Comparison of ENCODE assay signal across 21 cellular contexts in the genomic region with DNA sequence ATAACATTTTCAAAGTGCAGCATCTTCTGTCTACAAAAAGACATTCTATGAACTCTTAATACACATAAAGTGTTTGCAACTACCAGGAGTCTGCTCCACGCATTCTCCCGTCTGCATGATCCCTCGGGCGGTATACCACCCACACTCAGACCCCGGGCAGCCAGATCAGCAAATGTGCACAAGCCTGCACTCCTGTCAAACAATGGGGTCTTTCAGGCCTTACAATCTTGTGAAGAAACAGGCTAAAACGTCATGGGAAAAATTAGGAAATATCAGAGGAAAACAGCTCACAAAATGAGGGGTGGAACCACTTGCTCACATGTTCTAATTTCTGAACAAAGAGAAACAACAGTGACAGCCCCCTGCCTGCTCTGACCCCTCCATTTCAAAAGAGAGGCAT.
DNase-seq lines count a peak whose midpoint lies in the region; ATAC-seq and TF ChIP-seq lines count a peak whose summit lies in the region.
"Had no signal": no experiment of that assay in that cellular context is flagged by ENCODE, and none has a peak within 500 bp of the region (broad histone marks: within the 10 kb centered on the region; RNA-seq: fewer than 3 reads in every experiment).

No MANE protein-coding gene starts in this region.

- no peak for ATAC-seq in activated T-cell treated with anti-CD3 and anti-CD28 coated beads, Interleukin-2, amount 50 U/mL, for 4 hours
- no peak for ATAC-seq in activated naive CD8-positive, alpha-beta T cell treated with anti-CD3 and anti-CD28 coated beads, Interleukin-2, amount 50 U/mL, for 24 hours
- no peak for ATAC-seq in HG02678 (IDR thresholded peaks at IDR 0.05; ENCODE audit: unreplicated experiment)

- H3K4me3 ChIP-seq in spleen (no peak overlapping the region), ascending aorta (no peak overlapping the region)
- H3K4me3 ChIP-seq: esophagus squamous epithelium, GM23248, thoracic aorta had no signal

- H3K27ac ChIP-seq in spleen: no peak overlapping the region
- no peak overlapping the region for H3K27ac ChIP-seq in ascending aorta
- H3K27ac ChIP-seq: C4-2B, esophagus squamous epithelium, GM23248, thoracic aorta had no signal

- TF ChIP-seq CTCF in spleen (IDR thresholded peaks at IDR 0.05 in 8 of 11, conservative IDR thresholded peaks at IDR 0.05 in 3 of 11) (no peak), ascending aorta (IDR thresholded peaks at IDR 0.05) (no peak)

- H3K36me3 ChIP-seq in spleen: peaks cover 0 to 8% (median 0%) of the 10 kb centered on the region in 6 donors
- no peaks in the 10 kb centered on the region for H3K36me3 ChIP-seq in ascending aorta
- H3K36me3 ChIP-seq: esophagus squamous epithelium, thoracic aorta had no signal

- intact Hi-C loops in spleen (cut with DNase I; ENCODE audit: low total_unique reads): no loop called here
- intact Hi-C loops in ascending aorta (cut with DNase I): no loop called here

- no peaks in the 10 kb centered on the region for H3K27me3 Mint-ChIP-seq in activated T-cell treated with anti-CD3 and anti-CD28 coated beads, Interleukin-2, amount 50 U/mL, for 24 hours
- H3K27me3 Mint-ChIP-seq in activated T-cell treated with anti-CD3 and anti-CD28 coated beads, Interleukin-2, amount 50 U/mL, for 4 hours (ENCODE audit: low read depth): no peaks in the 10 kb centered on the region
- no peaks in the 10 kb centered on the region for H3K27me3 Mint-ChIP-seq in activated naive CD8-positive, alpha-beta T cell treated with anti-CD3 and anti-CD28 coated beads, Interleukin-2, amount 50 U/mL, for 24 hours

- H3K27ac Mint-ChIP-seq in activated T-cell treated with anti-CD3 and anti-CD28 coated beads, Interleukin-2, amount 50 U/mL, for 24 hours: peak overlapping the region; percentile 76
- H3K27ac Mint-ChIP-seq in activated naive CD8-positive, alpha-beta T cell treated with anti-CD3 and anti-CD28 coated beads, Interleukin-2, amount 50 U/mL, for 24 hours: peak overlapping the region; percentile 73

- H3K36me3 Mint-ChIP-seq in activated T-cell treated with anti-CD3 and anti-CD28 coated beads, Interleukin-2, amount 50 U/mL, for 24 hours (ENCODE audit: low read depth): peaks cover 95% of the 10 kb centered on the region
- H3K36me3 Mint-ChIP-seq in activated T-cell treated with anti-CD3 and anti-CD28 coated beads, Interleukin-2, amount 50 U/mL, for 4 hours (ENCODE audit: insufficient read depth): peaks cover 43% of the 10 kb centered on the region
- H3K36me3 Mint-ChIP-seq in activated naive CD8-positive, alpha-beta T cell treated with anti-CD3 and anti-CD28 coated beads, Interleukin-2, amount 50 U/mL, for 24 hours (ENCODE audit: low read depth): peaks cover 83% of the 10 kb centered on the region

- no peak overlapping the region for H3K4me3 Mint-ChIP-seq in activated T-cell treated with anti-CD3 and anti-CD28 coated beads, Interleukin-2, amount 50 U/mL, for 24 hours
- H3K4me3 Mint-ChIP-seq in activated T-cell treated with anti-CD3 and anti-CD28 coated beads, Interleukin-2, amount 50 U/mL, for 4 hours: no peak overlapping the region
- no peak overlapping the region for H3K4me3 Mint-ChIP-seq in activated naive CD8-positive, alpha-beta T cell treated with anti-CD3 and anti-CD28 coated beads, Interleukin-2, amount 50 U/mL, for 24 hours

- H3K4me1 Mint-ChIP-seq in activated T-cell treated with anti-CD3 and anti-CD28 coated beads, Interleukin-2, amount 50 U/mL, for 24 hours (ENCODE audit: low read depth): peaks cover 91% of the 10 kb centered on the region
- H3K4me1 Mint-ChIP-seq in activated T-cell treated with anti-CD3 and anti-CD28 coated beads, Interleukin-2, amount 50 U/mL, for 4 hours (ENCODE audit: low read depth): peaks cover 77% of the 10 kb centered on the region
- H3K4me1 Mint-ChIP-seq in activated naive CD8-positive, alpha-beta T cell treated with anti-CD3 and anti-CD28 coated beads, Interleukin-2, amount 50 U/mL, for 24 hours: peaks cover 83% of the 10 kb centered on the region

- no peak for DNase-seq in activated T-cell treated with anti-CD3 and anti-CD28 coated beads, Interleukin-2, amount 50 U/mL, for 24 hours
- DNase-seq in activated T-cell treated with anti-CD3 and anti-CD28 coated beads, Interleukin-2, amount 50 U/mL, for 4 hours: no peak
- DNase-seq in activated naive CD8-positive, alpha-beta T cell treated with anti-CD3 and anti-CD28 coated beads, Interleukin-2, amount 50 U/mL, for 24 hours: no peak
- DNase-seq in islet precursor cell (peak; percentile 86), spleen (no peak), ascending aorta (ENCODE audit: low spot score in 2 of 2) (no peak)
- peak; percentile 24 for DNase-seq in stimulated activated CD8-positive, alpha-beta memory T cell treated with anti-CD3 and anti-CD28 coated beads, Interleukin-4, amount 100 ng/mL, for 48 hours
- DNase-seq: activated CD4-positive, alpha-beta T cell treated with anti-CD3 and anti-CD28 coated beads, Interleukin-2, amount 50 U/mL, for 1 hour; dermis blood vessel endothelial cell; DND-41; esophagus squamous epithelium; hippocampal formation; Karpas-422; NCI-H1436; NCI-H345; SIG-M5; T1000 had no signal

- peaks cover 0 to 17% (median 13%) of the 10 kb centered on the region in 8 donors for H3K9me3 ChIP-seq in spleen
- no peaks in the 10 kb centered on the region for H3K9me3 ChIP-seq in ascending aorta

- H3K4me1 ChIP-seq in spleen (peaks cover 13 to 38% (median 21%) of the 10 kb centered on the region in 6 donors), ascending aorta (peaks cover 0 to 8% of the 10 kb centered on the region in 2 donors)

- H3K27me3 ChIP-seq in spleen (replicated peaks in 1 of 7) (no peaks in the 10 kb centered on the region), ascending aorta (no peaks in the 10 kb centered on the region)
- H3K27me3 ChIP-seq: esophagus squamous epithelium had no signal

- 87 to 92% (median 90%) methylated on average over 6 of the region's 6 CpGs for WGBS in spleen, 5 donors

- TF ChIP-seq POLR2A in spleen (IDR thresholded peaks at IDR 0.05): no peak

- H3K9me3 Mint-ChIP-seq in activated T-cell treated with anti-CD3 and anti-CD28 coated beads, Interleukin-2, amount 50 U/mL, for 24 hours: peaks cover 18% of the 10 kb centered on the region
- H3K9me3 Mint-ChIP-seq in activated T-cell treated with anti-CD3 and anti-CD28 coated beads, Interleukin-2, amount 50 U/mL, for 4 hours: peaks cover 8% of the 10 kb centered on the region
- H3K9me3 Mint-ChIP-seq in activated naive CD8-positive, alpha-beta T cell treated with anti-CD3 and anti-CD28 coated beads, Interleukin-2, amount 50 U/mL, for 24 hours: peaks cover 20% of the 10 kb centered on the region

Comparison
In these comparisons a context has a peak if more than half of its experiments do, and no peak if none do; other contexts are left out.
1. DNase-seq: peak in islet precursor cell (single experiment) and stimulated activated CD8-positive, alpha-beta memory T cell treated with anti-CD3 and anti-CD28 coated beads, Interleukin-4, amount 100 ng/mL, for 48 hours (single experiment); none in activated T-cell treated with anti-CD3 and anti-CD28 coated beads, Interleukin-2, amount 50 U/mL, for 24 hours (single experiment), activated T-cell treated with anti-CD3 and anti-CD28 coated beads, Interleukin-2, amount 50 U/mL, for 4 hours (single experiment), activated naive CD8-positive, alpha-beta T cell treated with anti-CD3 and anti-CD28 coated beads, Interleukin-2, amount 50 U/mL, for 24 hours (single experiment), spleen (single experiment) and ascending aorta (0 of 2).